ENCODE assay signal across 8 cellular contexts in genomic region chr5:132386644-132387286, GRCh38. TPM values are rescaled to one million over a fixed set of nuclear protein-coding genes. Genes with fewer than 3 reads are reported as not detected.
DNase-seq lines count a peak whose midpoint lies in the region; ATAC-seq, FAIRE-seq and TF ChIP-seq lines count a peak whose summit lies in the region.

No MANE protein-coding gene starts in this region.

- no peaks in the 10 kb centered on the region for H3K27me3 Mint-ChIP-seq in activated CD8-positive, alpha-beta memory T cell treated with anti-CD3 and anti-CD28 coated beads, Interleukin-2, amount 10 ng/mL, durations not matched to agents 7 days and 5 days

- no peak for TF ChIP-seq POLR2A in endothelial cell of umbilical vein (IDR thresholded peaks at IDR 0.05; ENCODE audit: low read depth, low read length)

- peak; percentile 95 for FAIRE-seq in endothelial cell of umbilical vein (lab: Jason Lieb, UNC)

- H3K4me1 ChIP-seq in endothelial cell of umbilical vein (ENCODE audit: control insufficient read depth, extremely low read depth, insufficient read depth, low read length) (peaks cover 48% of the 10 kb centered on the region), mucosa of stomach (ENCODE audit: control insufficient read depth, insufficient read depth, low read length) (peaks cover 71% of the 10 kb centered on the region)

- H3K9me3 ChIP-seq in endothelial cell of umbilical vein (replicated peaks; ENCODE audit: control insufficient read depth, insufficient read depth, low read length) (no peaks in the 10 kb centered on the region), mucosa of stomach (ENCODE audit: control insufficient read depth, low read length) (no peaks in the 10 kb centered on the region)

- H3K9ac ChIP-seq in endothelial cell of umbilical vein (replicated peaks; ENCODE audit: extremely low read depth, insufficient read depth, low read length): no peak overlapping the region
- H3K9ac ChIP-seq in mucosa of stomach (ENCODE audit: low read length): peak overlapping the region; percentile 22

- intact Hi-C loops in endothelial cell of umbilical vein (cut with micrococcal nuclease): loop anchor here (1.0 to 10.0 kb wide), 12 partner anchors 33 to 858 kb away; partner anchors contain the start of genes GDF9, HSPA4, IL13 and UQCRQ

- H3K4me1 Mint-ChIP-seq in activated CD8-positive, alpha-beta memory T cell treated with anti-CD3 and anti-CD28 coated beads, Interleukin-2, amount 10 ng/mL, durations not matched to agents 7 days and 5 days: peaks cover 50% of the 10 kb centered on the region

- no peaks in the 10 kb centered on the region for H3K9me3 Mint-ChIP-seq in activated CD8-positive, alpha-beta memory T cell treated with anti-CD3 and anti-CD28 coated beads, Interleukin-2, amount 10 ng/mL, durations not matched to agents 7 days and 5 days (ENCODE audit: low read depth)

- peak; percentile 70 for ATAC-seq in GM18520 (IDR thresholded peaks at IDR 0.05; ENCODE audit: unreplicated experiment)
- peak; percentile 82 for ATAC-seq in HG03039 (IDR thresholded peaks at IDR 0.05; ENCODE audit: unreplicated experiment)
- ATAC-seq in activated CD8-positive, alpha-beta memory T cell treated with anti-CD3 and anti-CD28 coated beads, Interleukin-2, amount 10 ng/mL, durations not matched to agents 7 days and 5 days: peak; percentile 96

- CTCF ChIA-PET in activated CD8-positive, alpha-beta memory T cell treated with anti-CD3 and anti-CD28 coated beads, Interleukin-2, amount 10 ng/mL, durations not matched to agents 7 days and 5 days (lab: Charles Lee): interaction anchor here (0.6 to 10.7 kb wide), 45 partner anchors 9 to 477 kb away, joined by 3 to 328 read pairs (median 5); partner anchors contain the start of genes IRF1, SLC22A4 and SLC22A5
- CTCF ChIA-PET in endothelial cell of umbilical vein (lab: Charles Lee): interaction anchor here (0.7 to 5.9 kb wide), 26 partner anchors 19 to 900 kb away, joined by 3 to 220 read pairs (median 5); partner anchors contain the start of genes IRF1 and SLC22A4

- H3K27me3 ChIP-seq in endothelial cell of umbilical vein (ENCODE audit: control insufficient read depth in 2 of 2, insufficient read depth in 2 of 2, low read length in 2 of 2): no peaks in the 10 kb centered on the region
- no peaks in the 10 kb centered on the region for H3K27me3 ChIP-seq in mucosa of stomach (ENCODE audit: control insufficient read depth, insufficient read depth, low read length)

- no peaks in the 10 kb centered on the region for H3K36me3 Mint-ChIP-seq in activated CD8-positive, alpha-beta memory T cell treated with anti-CD3 and anti-CD28 coated beads, Interleukin-2, amount 10 ng/mL, durations not matched to agents 7 days and 5 days

- dilution Hi-C loops in endothelial cell of umbilical vein (cut with MboI; ENCODE audit: extremely low pct_ligation_motif_present, low sequenced_read_pairs): no loop called here

- no peak overlapping the region for H3K4me3 Mint-ChIP-seq in activated CD8-positive, alpha-beta memory T cell treated with anti-CD3 and anti-CD28 coated beads, Interleukin-2, amount 10 ng/mL, durations not matched to agents 7 days and 5 days

- H3K9me1 ChIP-seq in endothelial cell of umbilical vein (replicated peaks; ENCODE audit: control insufficient read depth, extremely low read depth, insufficient read depth, low read length): no peaks in the 10 kb centered on the region

- H3K79me2 ChIP-seq in endothelial cell of umbilical vein (ENCODE audit: control insufficient read depth, insufficient read depth, low read length): no peaks in the 10 kb centered on the region

- no peaks in the 10 kb centered on the region for H4K20me1 ChIP-seq in endothelial cell of umbilical vein (replicated peaks; ENCODE audit: control insufficient read depth, extremely low read depth, insufficient read depth, low read length)

- TF ChIP-seq CTCF in endothelial cell of umbilical vein (IDR thresholded peaks at IDR 0.05; ENCODE audit: extremely low read depth in 1 of 2, insufficient read depth in 1 of 2, low read depth in 1 of 2, low read length in 2 of 2): peak; percentile 80 to 90

- no peak overlapping the region for H3K4me2 ChIP-seq in endothelial cell of umbilical vein (ENCODE audit: insufficient read depth, low read length)

- BruUV-seq in endothelial cell of umbilical vein (replicated peaks; lab: Mats Ljungman, UMichigan): no TSS peak

- POLR2A ChIA-PET in endothelial cell of umbilical vein (lab: Charles Lee): interaction anchor here (1.7 to 2.6 kb wide), 2 partner anchors 103 to 111 kb away, joined by 4 to 14 read pairs; partner anchors contain the start of gene IRF1

- H3K36me3 ChIP-seq in endothelial cell of umbilical vein (ENCODE audit: control insufficient read depth in 2 of 2, extremely low read depth in 1 of 2, insufficient read depth in 2 of 2, low read length in 2 of 2): no peaks in the 10 kb centered on the region
- H3K36me3 ChIP-seq in mucosa of stomach (ENCODE audit: control insufficient read depth, insufficient read depth, low read length): peaks cover 7% of the 10 kb centered on the region

- DNase-seq in AG08396 (ENCODE audit: low spot score) (peak; percentile 78), NOMO-1 treated with dmso at 0.1 percent for 144 hours (lab: John Stamatoyannopoulos, UW; ENCODE audit: unreplicated experiment) (peak; percentile 37), endothelial cell of umbilical vein (ENCODE audit: low read depth, low spot score) (peak; percentile 77)
- peak; percentile 88 for DNase-seq in activated CD8-positive, alpha-beta memory T cell treated with anti-CD3 and anti-CD28 coated beads, Interleukin-2, amount 10 ng/mL, durations not matched to agents 7 days and 5 days
- peak; percentile 29 to 48 for DNase-seq in stimulated activated CD8-positive, alpha-beta memory T cell treated with anti-CD3 and anti-CD28 coated beads, Interleukin-4, amount 100 ng/mL, for 4 hours (ENCODE audit: low read depth in 2 of 2, low spot score in 1 of 2)

- H3K27ac Mint-ChIP-seq in activated CD8-positive, alpha-beta memory T cell treated with anti-CD3 and anti-CD28 coated beads, Interleukin-2, amount 10 ng/mL, durations not matched to agents 7 days and 5 days: peak overlapping the region; percentile 69

- H3K4me3 ChIP-seq in endothelial cell of umbilical vein (replicated peaks in 1 of 3; ENCODE audit: insufficient read depth in 1 of 3, low read depth in 1 of 3, low read length in 3 of 3) (no peak overlapping the region), mucosa of stomach (ENCODE audit: low read length) (no peak overlapping the region)

- H3K27ac ChIP-seq in endothelial cell of umbilical vein (ENCODE audit: insufficient read depth, low read depth, low read length): peak overlapping the region; percentile 99

- H2AFZ ChIP-seq in endothelial cell of umbilical vein (ENCODE audit: low read depth, low read length): peak overlapping the region; percentile 83

TF ChIP-seq in endothelial cell of umbilical vein, 7 proteins besides CTCF, POLR2A, EP300 and RAD21:
- TF ChIP-seq JUN (IDR thresholded peaks at IDR 0.05; ENCODE audit: borderline replicate concordance, insufficient read depth, insufficient read length, low read depth): no peak
- TF ChIP-seq POLR2AphosphoS5 (IDR thresholded peaks at IDR 0.05; ENCODE audit: insufficient read depth, low read depth, low read length): peak; percentile 18
TF ChIP-seq in endothelial cell of umbilical vein: peak in this region for 1.

RNA-seq across cellular contexts. Expression of gene SLC22A5, which starts 17.3 kb away (rescaled TPM):
- total RNA-seq in activated CD8-positive, alpha-beta memory T cell treated with anti-CD3 and anti-CD28 coated beads, Interleukin-2, amount 10 ng/mL, durations not matched to agents 7 days and 5 days: 1 to 10 TPM; 3.9 to 4.5 TPM
- total RNA-seq in endothelial cell of umbilical vein: 3.6 and 3.8 TPM in 2 replicates
- polyA plus RNA-seq in endothelial cell of umbilical vein: 9.3 and 10.1 TPM in 2 replicates
- polyA plus RNA-seq in endothelial cell of umbilical vein (2011; cell fraction: cytosol; rRNA removed): 5.3 and 5.4 TPM in 2 replicates
- 10.4 and 10.8 TPM in 2 replicates for polyA plus RNA-seq in endothelial cell of umbilical vein (2011; cell fraction: nucleus; rRNA removed)
- polyA plus RNA-seq in endothelial cell of umbilical vein (2012): 2.2 and 3.6 TPM in 2 replicates
- polyA minus RNA-seq in endothelial cell of umbilical vein: 19.7 and 21.4 TPM in 2 replicates
- polyA minus RNA-seq in endothelial cell of umbilical vein (2011; cell fraction: cytosol; rRNA and poly(A)+ RNA removed): 27.1 TPM
- 5.4 and 6.3 TPM in 2 replicates for polyA minus RNA-seq in endothelial cell of umbilical vein (2011; cell fraction: nucleus; rRNA and poly(A)+ RNA removed)

Comparison
In these comparisons a context has a peak if more than half of its experiments do, and no peak if none do; other contexts are left out.
1. DNase-seq: peak in every context shown above with its lines; median percentile 88 in activated CD8-positive, alpha-beta memory T cell treated with anti-CD3 and anti-CD28 coated beads, Interleukin-2, amount 10 ng/mL, durations not matched to agents 7 days and 5 days; 78 in AG08396; 77 in endothelial cell of umbilical vein; 38 in stimulated activated CD8-positive, alpha-beta memory T cell treated with anti-CD3 and anti-CD28 coated beads, Interleukin-4, amount 100 ng/mL, for 4 hours; 37 in NOMO-1 treated with dmso at 0.1 percent for 144 hours.